Comparison of ENCODE assay signal across 26 cellular contexts in genomic region chr6:111187874-111188273, GRCh38.
DNase-seq lines count a peak whose midpoint lies in the region; ATAC-seq, FAIRE-seq and TF ChIP-seq lines count a peak whose summit lies in the region.
"Had no signal": no experiment of that assay in that cellular context is flagged by ENCODE, and none has a peak within 500 bp of the region (broad histone marks: within the 10 kb centered on the region; RNA-seq: fewer than 3 reads in every experiment).

No MANE protein-coding gene starts in this region.

- H3K27ac ChIP-seq in liver (ENCODE audit: low read depth in 1 of 2, low read length in 2 of 2) (no peak overlapping the region), HepG2 (ENCODE audit: extremely low read length, insufficient read depth, low read length) (no peak overlapping the region), K562 (ENCODE audit: extremely low read depth, low read depth, low read length) (no peak overlapping the region), osteoblast (ENCODE audit: low read depth, low read length) (no peak overlapping the region)
- H3K27ac ChIP-seq: 22Rv1; A549; BLaER1 treated with 17β-estradiol and CSF1 and Interleukin-3, amounts not matched to agents 10 nM and 100 nM; C4-2B had no signal

- DNase-seq in HepG2 (ENCODE audit: low spot score) = no peak
- DNase-seq in K562 (ENCODE audit: extremely low read depth in 1 of 4, low spot score in 3 of 4) = no peak
- no peak for DNase-seq in left lobe of liver (ENCODE audit: low spot score)
- peak; percentile 29 for DNase-seq in osteoblast (ENCODE audit: insufficient read length, low spot score, missing footprints)
- DNase-seq in H54 (ENCODE audit: insufficient read length, low spot score) = no peak
- DNase-seq in globus pallidus (ENCODE audit: low spot score) = no peak
- DNase-seq: AML-193; CD4-positive, alpha-beta memory T cell; CD8-positive, alpha-beta memory T cell; COR-L47; DMS 273 treated with DMSO at 0.1 percent for 48 hours; DMS153; DMS53; DMS79; DND-41; EL; GDM1 had no signal

- no peaks in the 10 kb centered on the region for H4K20me1 ChIP-seq in HepG2 (ENCODE audit: insufficient read depth, low read length)
- no peaks in the 10 kb centered on the region for H4K20me1 ChIP-seq in K562 (replicated peaks; ENCODE audit: control insufficient read depth, insufficient read depth, low read length)
- no peaks in the 10 kb centered on the region for H4K20me1 ChIP-seq in osteoblast (ENCODE audit: insufficient read depth, low read length)

- no peak overlapping the region for H3K4me3 ChIP-seq in liver (ENCODE audit: low read depth in 1 of 3, low read length in 3 of 3)
- no peak overlapping the region for H3K4me3 ChIP-seq in HepG2 (replicated peaks in 1 of 3; ENCODE audit: insufficient read depth in 1 of 3, low read depth in 2 of 3, low read length in 3 of 3)
- no peak overlapping the region for H3K4me3 ChIP-seq in K562
- H3K4me3 ChIP-seq in osteoblast (ENCODE audit: insufficient read depth, low read length) = no peak overlapping the region
- H3K4me3 ChIP-seq: A549; BLaER1 treated with 17β-estradiol and CSF1 and Interleukin-3, amounts not matched to agents 10 nM and 100 nM; GM12878 had no signal

- TF ChIP-seq EP300 in HepG2 (IDR thresholded peaks at IDR 0.05; ENCODE audit: low read depth in 2 of 2, low read length in 2 of 2) = no peak
- no peak for TF ChIP-seq EP300 in HepG2 (CRISPR knock-in tag; IDR thresholded peaks at IDR 0.05; ENCODE audit: borderline replicate concordance)
- TF ChIP-seq EP300 in K562 (IDR thresholded peaks at IDR 0.05; ENCODE audit: low read length) = no peak

- in situ Hi-C loops in HepG2 (cut with HindIII; ENCODE audit: extremely low pct_ligation_motif_present, low pct_unique_long_range_greater_than_20kb) = no loop called here
- in situ Hi-C loops in K562 (cut with MboI) = no loop called here

- no peak for FAIRE-seq in HepG2 (lab: Jason Lieb, UNC)
- peak; percentile 46 for FAIRE-seq in K562 (lab: Jason Lieb, UNC)
- FAIRE-seq in H54 (lab: Jason Lieb, UNC) = no peak
- FAIRE-seq: A549, GM12878, GM12892, GM18507 had no signal

- intact Hi-C loops in HepG2 (cut with micrococcal nuclease; ENCODE audit: unreplicated experiment) = no loop called here
- intact Hi-C loops in K562 (cut with micrococcal nuclease) = no loop called here

- no peak overlapping the region for H3K9ac ChIP-seq in liver (ENCODE audit: low read depth in 1 of 2, low read length in 2 of 2)
- H3K9ac ChIP-seq in HepG2 (ENCODE audit: insufficient read depth, low read depth, low read length) = no peak overlapping the region
- no peak overlapping the region for H3K9ac ChIP-seq in K562 (ENCODE audit: insufficient read depth in 1 of 2, low read depth in 2 of 2, low read length in 2 of 2)
- H3K9ac ChIP-seq: BLaER1 treated with 17β-estradiol and CSF1 and Interleukin-3, amounts not matched to agents 10 nM and 100 nM had no signal

- BruUV-seq in HepG2 (replicated peaks; lab: Mats Ljungman, UMichigan) (no TSS peak), K562 (replicated peaks; lab: Mats Ljungman, UMichigan) (no TSS peak)

- H2AFZ ChIP-seq in HepG2 (ENCODE audit: low read length) (no peak overlapping the region), K562 (ENCODE audit: low read depth, low read length) (no peak overlapping the region), osteoblast (ENCODE audit: low read length) (no peak overlapping the region)

- H3K9me1 ChIP-seq in K562 (ENCODE audit: control insufficient read depth, insufficient read depth, low read length) = no peaks in the 10 kb centered on the region

- TF ChIP-seq RAD21 in liver (IDR thresholded peaks at IDR 0.05) (peak in 1 of 2 donors; percentile 27), HepG2 (CRISPR knock-in tag; IDR thresholded peaks at IDR 0.05) (no peak), K562 (CRISPR knock-in tag; conservative IDR thresholded peaks at IDR 0.05 in 1 of 2, IDR thresholded peaks at IDR 0.05 in 1 of 2) (no peak)

- H3K4me2 ChIP-seq in HepG2 (ENCODE audit: low read depth, low read length) (no peak overlapping the region), K562 (ENCODE audit: insufficient read depth, low read length) (no peak overlapping the region), osteoblast (ENCODE audit: insufficient read depth, low read length) (no peak overlapping the region)
- H3K4me2 ChIP-seq: A549; BLaER1 treated with 17β-estradiol and CSF1 and Interleukin-3, amounts not matched to agents 10 nM and 100 nM had no signal

- ATAC-seq in HepG2 = no peak
- ATAC-seq in K562 = no peak
- ATAC-seq in left lobe of liver = peak; percentile 76
- no peak for ATAC-seq in HG02678 (IDR thresholded peaks at IDR 0.05; ENCODE audit: unreplicated experiment)
- ATAC-seq: A549, GM12878 had no signal

- H3K27me3 ChIP-seq in liver (ENCODE audit: control insufficient read depth in 4 of 4, insufficient read depth in 4 of 4, low read length in 3 of 4) = no peaks in the 10 kb centered on the region
- H3K27me3 ChIP-seq in HepG2 (ENCODE audit: control insufficient read depth in 1 of 2, insufficient read depth in 2 of 2, low read length in 2 of 2) = no peaks in the 10 kb centered on the region
- peaks cover 4 to 9% of the 10 kb centered on the region in 2 experiments; a peak in 3 of 5 replicates for H3K27me3 ChIP-seq in K562 (ENCODE audit: control insufficient read depth in 2 of 2, insufficient read depth in 2 of 2, low read length in 2 of 2)
- peaks cover 9% of the 10 kb centered on the region for H3K27me3 ChIP-seq in osteoblast (ENCODE audit: insufficient read depth, low read length)
- H3K27me3 ChIP-seq: BLaER1 treated with 17β-estradiol and CSF1 and Interleukin-3, amounts not matched to agents 10 nM and 100 nM had no signal

- no peaks in the 10 kb centered on the region for H3K36me3 ChIP-seq in liver (ENCODE audit: control insufficient read depth in 4 of 4, insufficient read depth in 3 of 4, low read depth in 1 of 4, low read length in 3 of 4)
- H3K36me3 ChIP-seq in HepG2 (replicated peaks in 1 of 2; ENCODE audit: control insufficient read depth in 1 of 2, insufficient read depth in 2 of 2, low read length in 2 of 2) = no peaks in the 10 kb centered on the region
- H3K36me3 ChIP-seq in K562 (ENCODE audit: control insufficient read depth, insufficient read depth, low read length) = no peaks in the 10 kb centered on the region
- no peaks in the 10 kb centered on the region for H3K36me3 ChIP-seq in osteoblast (ENCODE audit: insufficient read depth, low read length)

- TF ChIP-seq POLR2A in HepG2 (IDR thresholded peaks at IDR 0.05; ENCODE audit: insufficient read depth in 1 of 2, low read depth in 2 of 2, low read length in 2 of 2) (no peak), K562 (conservative IDR thresholded peaks at IDR 0.05) (no peak), H54 (IDR thresholded peaks at IDR 0.05; ENCODE audit: low read depth, low read length) (no peak)

- POLR2A ChIA-PET in HepG2 (lab: Yijun Ruan, JAX) (no interaction called here), K562 (lab: Yijun Ruan, JAX) (no interaction called here)

- H3K4me1 ChIP-seq in liver (ENCODE audit: control insufficient read depth in 4 of 4, insufficient read depth in 4 of 4, low read length in 3 of 4) (peaks cover 2 to 9% (median 6%) of the 10 kb centered on the region in 4 donors), HepG2 (ENCODE audit: insufficient read depth, low read length) (peaks cover 11% of the 10 kb centered on the region), K562 (replicated peaks in 1 of 2; ENCODE audit: control insufficient read depth in 2 of 2, insufficient read depth in 2 of 2, low read length in 2 of 2) (no peaks in the 10 kb centered on the region), osteoblast (ENCODE audit: insufficient read depth, low read length) (no peaks in the 10 kb centered on the region)
- H3K4me1 ChIP-seq: A549 had no signal

- H3K9me3 ChIP-seq in liver (ENCODE audit: control insufficient read depth in 4 of 4, low read length in 3 of 4) (no peaks in the 10 kb centered on the region), HepG2 (ENCODE audit: low read length) (no peaks in the 10 kb centered on the region), K562 (replicated peaks; ENCODE audit: control insufficient read depth, insufficient read depth, low read depth, low read length) (no peaks in the 10 kb centered on the region), osteoblast (ENCODE audit: low read depth, low read length) (no peaks in the 10 kb centered on the region)
- H3K9me3 ChIP-seq: A549 had no signal

- CTCF ChIA-PET in HepG2 (lab: Yijun Ruan, JAX; ENCODE audit: low intra/inter-chr PET ratio, low total read pairs) (no interaction called here), K562 (lab: Yijun Ruan, JAX; ENCODE audit: low intra/inter-chr PET ratio) (no interaction called here)

- no peak for TF ChIP-seq CTCF in liver (IDR thresholded peaks at IDR 0.05; ENCODE audit: low read depth, low read length, missing input control)
- TF ChIP-seq CTCF in HepG2 (CRISPR knock-in tag; IDR thresholded peaks at IDR 0.05) = no peak
- no peak for TF ChIP-seq CTCF in K562 (IDR thresholded peaks at IDR 0.05 in 2 of 3, conservative IDR thresholded peaks at IDR 0.05 in 1 of 3; ENCODE audit: insufficient read depth in 2 of 3, low read depth in 1 of 3, low read length in 3 of 3)
- TF ChIP-seq CTCF in osteoblast (IDR thresholded peaks at IDR 0.05; ENCODE audit: extremely low read depth, low read depth, low read length) = no peak

- WGBS in liver = 59% methylated on average over 1 of the region's 1 CpG
- WGBS in HepG2 (ENCODE audit: low lambda C conversion rate) = 100% methylated on average over 1 of the region's 1 CpG
- 0% methylated on average over 1 of the region's 1 CpG for WGBS in K562 (ENCODE audit: insufficient coverage, low coverage, missing lambda C conversion rate)

- H3K79me2 ChIP-seq in HepG2 (ENCODE audit: insufficient read depth, low read length) (no peaks in the 10 kb centered on the region), K562 (ENCODE audit: control insufficient read depth, insufficient read depth, low read length) (no peaks in the 10 kb centered on the region), osteoblast (ENCODE audit: insufficient read depth, low read length) (no peaks in the 10 kb centered on the region)

TF ChIP-seq in liver, 16 proteins besides CTCF, POLR2A, EP300 and RAD21:
- peak; percentile 41 for TF ChIP-seq YY1 (IDR thresholded peaks at IDR 0.05)
- peak in 1 of 2 donors; percentile 14 for TF ChIP-seq RXRA (IDR thresholded peaks at IDR 0.05)
- TF ChIP-seq HNF4A (conservative IDR thresholded peaks at IDR 0.05) = peak; percentile 25 to 40
- TF ChIP-seq SP1 (IDR thresholded peaks at IDR 0.05) = no peak

TF ChIP-seq in HepG2, 621 proteins besides CTCF, POLR2A, EP300 and RAD21 (continues in another document):
- TF ChIP-seq ZBTB1 (CRISPR knock-in tag; IDR thresholded peaks at IDR 0.05; ENCODE audit: borderline replicate concordance) = no peak
- no peak for TF ChIP-seq ADNP (CRISPR knock-in tag; IDR thresholded peaks at IDR 0.05)
- TF ChIP-seq ZNF326 (CRISPR knock-in tag; IDR thresholded peaks at IDR 0.05; ENCODE audit: borderline replicate concordance) = no peak
- no peak for TF ChIP-seq ZFP41 (CRISPR knock-in tag; IDR thresholded peaks at IDR 0.05; ENCODE audit: borderline replicate concordance)

TF ChIP-seq in K562, 482 proteins besides CTCF, POLR2A, EP300 and RAD21 (continues in another document):
- TF ChIP-seq ETV1 (tag; conservative IDR thresholded peaks at IDR 0.05; ENCODE audit: low read depth) (no peak), CSDE1 (IDR thresholded peaks at IDR 0.05) (no peak), TRIM24 (IDR thresholded peaks at IDR 0.05) (no peak), POLR2AphosphoS5 (IDR thresholded peaks at IDR 0.05; ENCODE audit: control insufficient read depth, insufficient read depth, low read depth, low read length) (no peak), XRCC5 (IDR thresholded peaks at IDR 0.05; ENCODE audit: low read depth, low read length) (no peak)
